13 cellular contexts compared by ENCODE assay signal in the genomic region with DNA sequence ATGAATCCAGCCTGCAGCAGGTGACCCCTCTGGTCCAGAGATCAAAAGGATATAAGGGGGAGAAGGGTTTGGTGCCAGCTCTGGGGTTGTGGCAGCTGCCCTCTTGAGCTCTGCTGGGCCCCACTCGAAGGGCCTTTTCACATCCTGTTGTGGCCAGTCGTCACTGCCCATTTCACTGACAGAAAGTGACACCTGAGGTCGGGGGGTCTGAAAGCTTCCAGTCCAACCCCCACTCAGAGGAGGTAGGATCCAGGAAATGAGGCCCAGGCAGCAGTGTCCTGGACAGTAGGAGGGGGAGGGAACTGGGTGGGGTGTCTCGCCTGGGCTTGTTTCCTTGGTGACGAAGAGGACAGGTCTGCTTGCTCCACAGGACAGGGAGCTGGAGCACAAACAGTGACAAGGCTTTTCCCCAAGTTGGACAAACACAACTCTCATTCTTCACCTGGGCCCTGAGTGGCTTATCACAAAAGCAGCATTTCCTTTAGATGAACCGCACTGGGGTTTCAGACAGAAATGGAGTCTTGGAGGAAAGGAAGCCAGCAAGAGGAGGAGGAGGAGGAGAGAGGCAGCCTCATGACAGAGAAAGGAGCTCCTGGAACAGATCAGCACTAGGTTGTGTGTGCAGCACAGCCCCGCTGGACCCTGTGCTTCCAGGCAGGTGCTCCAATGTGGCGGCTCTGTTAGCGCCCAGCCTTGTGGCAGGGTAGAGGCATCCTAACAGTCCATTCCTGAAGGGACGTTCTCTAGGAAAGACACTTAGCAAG. TPM values are rescaled to one million over a fixed set of nuclear protein-coding genes. Genes with fewer than 3 reads are reported as not detected.
A peak's percentile ranks its signal among the peaks of the same experiment; 100 is the strongest.
DNase-seq lines count a peak whose midpoint lies in the region; TF ChIP-seq lines count a peak whose summit lies in the region.
"Had no signal": no experiment of that assay in that cellular context is flagged by ENCODE, and none has a peak within 500 bp of the region (broad histone marks: within the 10 kb centered on the region; RNA-seq: fewer than 3 reads in every experiment).

No MANE protein-coding gene starts in this region.

- no peaks in the 10 kb centered on the region for H3F3A ChIP-seq in smooth muscle cell (ENCODE audit: low read depth)

- intact Hi-C loops in activated CD4-positive, alpha-beta T cell treated with anti-CD3 and anti-CD28 coated beads, Interleukin-2, amount 10 ng/mL, durations not matched to agents 24 days and 14 days (cut with micrococcal nuclease), result no loop called here

- TF ChIP-seq CTCF in endothelial cell (IDR thresholded peaks at IDR 0.05; ENCODE audit: unreplicated experiment), result no peak
- no peak for TF ChIP-seq CTCF in smooth muscle cell (IDR thresholded peaks at IDR 0.05; ENCODE audit: borderline replicate concordance, insufficient read depth, poor library complexity, severe bottlenecking)

- H3K27me3 Mint-ChIP-seq in activated CD4-positive, alpha-beta T cell treated with anti-CD3 and anti-CD28 coated beads, Interleukin-2, amount 10 ng/mL, durations not matched to agents 24 days and 14 days, result peaks cover 1% of the 10 kb centered on the region
- peaks cover 3% of the 10 kb centered on the region for H3K27me3 Mint-ChIP-seq in endothelial cell (ENCODE audit: unreplicated experiment)

- H3K4me2 ChIP-seq in smooth muscle cell, result no peak overlapping the region

- peaks cover 10% of the 10 kb centered on the region for H3K4me1 Mint-ChIP-seq in activated CD4-positive, alpha-beta T cell treated with anti-CD3 and anti-CD28 coated beads, Interleukin-2, amount 10 ng/mL, durations not matched to agents 24 days and 14 days
- peaks cover 33% of the 10 kb centered on the region for H3K4me1 Mint-ChIP-seq in endothelial cell (ENCODE audit: unreplicated experiment)

- no peaks in the 10 kb centered on the region for H3K36me3 ChIP-seq in smooth muscle cell (ENCODE audit: low read depth)
- H3K36me3 ChIP-seq: uterus had no signal

- no peaks in the 10 kb centered on the region for H3K9me3 ChIP-seq in smooth muscle cell (replicated peaks; ENCODE audit: low read depth)
- H3K9me3 ChIP-seq: uterus had no signal

- no peak for DNase-seq in activated CD4-positive, alpha-beta T cell treated with anti-CD3 and anti-CD28 coated beads, Interleukin-2, amount 10 ng/mL, durations not matched to agents 24 days and 14 days
- no peak for DNase-seq in activated CD4-positive, alpha-beta T cell treated with anti-CD3 and anti-CD28 coated beads, Interleukin-2, amount 50 U/mL, for 1 hour
- peak; percentile 72 for DNase-seq in NCI-H510A (lab: John Stamatoyannopoulos, UW)
- no peak for DNase-seq in endothelial cell (ENCODE audit: low spot score)
- no peak for DNase-seq in smooth muscle cell (lab: John Stamatoyannopoulos, UW; ENCODE audit: unreplicated experiment)
- DNase-seq in NCI-H526 treated with DMSO at 0.1 percent for 48 hours (lab: John Stamatoyannopoulos, UW), result no peak
- no peak for DNase-seq in SW480 (ENCODE audit: low spot score)
- DNase-seq in cerebellar nuclear complex (lab: John Stamatoyannopoulos, UW), result no peak
- DNase-seq: activated T-cell treated with anti-CD3 and anti-CD28 coated beads, Interleukin-2, amount 50 U/mL, for 72 hours; central memory CD4-positive, alpha-beta T cell; uterus had no signal

- no peaks in the 10 kb centered on the region for H3K79me2 ChIP-seq in smooth muscle cell (ENCODE audit: low read depth)

- no peaks in the 10 kb centered on the region for H3K4me1 ChIP-seq in smooth muscle cell (ENCODE audit: low read depth)
- H3K4me1 ChIP-seq: uterus had no signal

- peaks cover 6% of the 10 kb centered on the region for H3K36me3 Mint-ChIP-seq in activated CD4-positive, alpha-beta T cell treated with anti-CD3 and anti-CD28 coated beads, Interleukin-2, amount 10 ng/mL, durations not matched to agents 24 days and 14 days (ENCODE audit: low read depth)
- H3K36me3 Mint-ChIP-seq in endothelial cell (ENCODE audit: low read depth, unreplicated experiment), result peaks cover 19% of the 10 kb centered on the region

- H4K20me1 ChIP-seq in smooth muscle cell (ENCODE audit: low read depth), result no peaks in the 10 kb centered on the region

- H3K4me3 Mint-ChIP-seq in activated CD4-positive, alpha-beta T cell treated with anti-CD3 and anti-CD28 coated beads, Interleukin-2, amount 10 ng/mL, durations not matched to agents 24 days and 14 days, result no peak overlapping the region
- no peak overlapping the region for H3K4me3 Mint-ChIP-seq in endothelial cell (ENCODE audit: unreplicated experiment)
- H3K4me3 Mint-ChIP-seq: activated T-cell treated with anti-CD3 and anti-CD28 coated beads, Interleukin-2, amount 50 U/mL, for 72 hours had no signal

- no peak overlapping the region for H2AFZ ChIP-seq in smooth muscle cell (ENCODE audit: low read depth)

- no peak overlapping the region for H3K9ac ChIP-seq in smooth muscle cell (ENCODE audit: low read depth)

- H3K27ac Mint-ChIP-seq in activated CD4-positive, alpha-beta T cell treated with anti-CD3 and anti-CD28 coated beads, Interleukin-2, amount 10 ng/mL, durations not matched to agents 24 days and 14 days, result peak overlapping the region; percentile 39
- peak overlapping the region; percentile 78 for H3K27ac Mint-ChIP-seq in endothelial cell (ENCODE audit: unreplicated experiment)
- H3K27ac Mint-ChIP-seq: activated T-cell treated with anti-CD3 and anti-CD28 coated beads, Interleukin-2, amount 50 U/mL, for 72 hours had no signal

- H3K27me3 ChIP-seq in smooth muscle cell (ENCODE audit: low read depth), result peaks cover 5% of the 10 kb centered on the region
- H3K27me3 ChIP-seq: uterus had no signal

- no peak overlapping the region for H3K4me3 ChIP-seq in smooth muscle cell
- H3K4me3 ChIP-seq: uterus had no signal

- WGBS in smooth muscle cell (ENCODE audit: low lambda C conversion rate), result 79% methylated on average over 10 of the region's 10 CpGs

- H3K9me3 Mint-ChIP-seq in activated CD4-positive, alpha-beta T cell treated with anti-CD3 and anti-CD28 coated beads, Interleukin-2, amount 10 ng/mL, durations not matched to agents 24 days and 14 days, result no peaks in the 10 kb centered on the region
- H3K9me3 Mint-ChIP-seq in endothelial cell (ENCODE audit: unreplicated experiment), result no peaks in the 10 kb centered on the region
- H3K9me3 Mint-ChIP-seq: activated T-cell treated with anti-CD3 and anti-CD28 coated beads, Interleukin-2, amount 50 U/mL, for 72 hours had no signal

- peak overlapping the region; percentile 3 for H3K27ac ChIP-seq in smooth muscle cell (ENCODE audit: low read depth)

RNA-seq across cellular contexts. Expression of a gene that starts 11.0 kb away (rescaled TPM):
- 4.7 and 6.8 TPM in 2 replicates for total RNA-seq in activated CD4-positive, alpha-beta T cell treated with anti-CD3 and anti-CD28 coated beads, Interleukin-2, amount 10 ng/mL, durations not matched to agents 24 days and 14 days
- total RNA-seq in endothelial cell (ENCODE audit: unreplicated experiment), result 8.8 TPM
- 3.1 and 5.6 TPM in 2 replicates for total RNA-seq in smooth muscle cell
- 4.8 and 6.4 TPM in 2 replicates for polyA plus RNA-seq in smooth muscle cell

RNA-seq across cellular contexts. Expression of a gene that starts 11.9 kb away (rescaled TPM):
- total RNA-seq in activated CD4-positive, alpha-beta T cell treated with anti-CD3 and anti-CD28 coated beads, Interleukin-2, amount 10 ng/mL, durations not matched to agents 24 days and 14 days, result not detected in 2 replicates
- total RNA-seq in endothelial cell (ENCODE audit: unreplicated experiment) (20.7 TPM), smooth muscle cell (2.0 TPM in 1 of 2 replicates, not detected in the other)
- 1.1 TPM in 1 of 2 replicates, not detected in the other for polyA plus RNA-seq in smooth muscle cell
- total RNA-seq: T-helper 2 cell treated with Interferon-gamma antibody and Interleukin-4, amounts not matched to agents 100 ng/mL and 5 ng/mL, for 36 hours had no signal

RNA-seq across cellular contexts. Expression of a gene that starts 18.8 kb away (rescaled TPM):
- 367 and 376 TPM in 2 replicates for total RNA-seq in activated CD4-positive, alpha-beta T cell treated with anti-CD3 and anti-CD28 coated beads, Interleukin-2, amount 10 ng/mL, durations not matched to agents 24 days and 14 days
- total RNA-seq in endothelial cell (ENCODE audit: unreplicated experiment) (167 TPM), smooth muscle cell (194 and 253 TPM in 2 replicates)
- polyA plus RNA-seq in smooth muscle cell, result 233 and 235 TPM in 2 replicates

RNA-seq across cellular contexts. Expression of a gene that starts 21.5 kb away (rescaled TPM):
- total RNA-seq in activated CD4-positive, alpha-beta T cell treated with anti-CD3 and anti-CD28 coated beads, Interleukin-2, amount 10 ng/mL, durations not matched to agents 24 days and 14 days, result not detected in 2 replicates
- total RNA-seq in endothelial cell (ENCODE audit: unreplicated experiment), result not detected
- total RNA-seq in smooth muscle cell, result not detected in 2 replicates
- not detected in 2 replicates for polyA plus RNA-seq in smooth muscle cell
- total RNA-seq: activated T-cell treated with anti-CD3 and anti-CD28 coated beads, Interleukin-2, amount 50 U/mL, for 72 hours; lung microvascular endothelial cell; T-helper 2 cell treated with Interferon-gamma antibody and Interleukin-4, amounts not matched to agents 100 ng/mL and 5 ng/mL, for 36 hours had no signal

RNA-seq across cellular contexts. Expression of a gene that starts 33.3 kb away (rescaled TPM):
- total RNA-seq in activated CD4-positive, alpha-beta T cell treated with anti-CD3 and anti-CD28 coated beads, Interleukin-2, amount 10 ng/mL, durations not matched to agents 24 days and 14 days, result 14.1 and 14.9 TPM in 2 replicates
- 10.4 TPM for total RNA-seq in endothelial cell (ENCODE audit: unreplicated experiment)
- total RNA-seq in smooth muscle cell, result 3.3 and 15.7 TPM in 2 replicates
- polyA plus RNA-seq in smooth muscle cell, result 15.3 and 18.2 TPM in 2 replicates
